In genomic region chr11:2097356-2097997, GRCh38 we compare ENCODE assay signal across 1 cellular context.
TF ChIP-seq lines count a peak whose summit lies in the region.

No MANE protein-coding gene starts in this region.

TF ChIP-seq in HepG2, 621 proteins besides CTCF, POLR2A, EP300 and RAD21 (continued from another document and continues in another):
- TF ChIP-seq HINFP (CRISPR knock-in tag; IDR thresholded peaks at IDR 0.05; ENCODE audit: low read depth), result no peak
- TF ChIP-seq ZNF75D (CRISPR knock-in tag; IDR thresholded peaks at IDR 0.05; ENCODE audit: borderline replicate concordance), result no peak
- TF ChIP-seq ATM (IDR thresholded peaks at IDR 0.05; ENCODE audit: borderline replicate concordance), result no peak
- TF ChIP-seq, protein P1, sequence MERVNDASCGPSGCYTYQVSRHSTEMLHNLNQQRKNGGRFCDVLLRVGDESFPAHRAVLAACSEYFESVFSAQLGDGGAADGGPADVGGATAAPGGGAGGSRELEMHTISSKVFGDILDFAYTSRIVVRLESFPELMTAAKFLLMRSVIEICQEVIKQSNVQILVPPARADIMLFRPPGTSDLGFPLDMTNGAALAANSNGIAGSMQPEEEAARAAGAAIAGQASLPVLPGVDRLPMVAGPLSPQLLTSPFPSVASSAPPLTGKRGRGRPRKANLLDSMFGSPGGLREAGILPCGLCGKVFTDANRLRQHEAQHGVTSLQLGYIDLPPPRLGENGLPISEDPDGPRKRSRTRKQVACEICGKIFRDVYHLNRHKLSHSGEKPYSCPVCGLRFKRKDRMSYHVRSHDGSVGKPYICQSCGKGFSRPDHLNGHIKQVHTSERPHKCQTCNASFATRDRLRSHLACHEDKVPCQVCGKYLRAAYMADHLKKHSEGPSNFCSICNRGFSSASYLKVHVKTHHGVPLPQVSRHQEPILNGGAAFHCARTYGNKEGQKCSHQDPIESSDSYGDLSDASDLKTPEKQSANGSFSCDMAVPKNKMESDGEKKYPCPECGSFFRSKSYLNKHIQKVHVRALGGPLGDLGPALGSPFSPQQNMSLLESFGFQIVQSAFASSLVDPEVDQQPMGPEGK (CRISPR knock-in tag; IDR thresholded peaks at IDR 0.05), result peak; percentile 99
- TF ChIP-seq ZNF3 (CRISPR knock-in tag; IDR thresholded peaks at IDR 0.05), result no peak
- TF ChIP-seq SP1 (IDR thresholded peaks at IDR 0.05), result no peak
- peak; percentile 28; the same call in 1 of the 2 replicates for TF ChIP-seq SP1 (CRISPR knock-in tag; IDR thresholded peaks at IDR 0.05)
- TF ChIP-seq SIX1 (CRISPR knock-in tag; IDR thresholded peaks at IDR 0.05; ENCODE audit: borderline replicate concordance), result no peak
- no peak; the same call in 1 of the 2 replicates for TF ChIP-seq ZNF772 (CRISPR knock-in tag; IDR thresholded peaks at IDR 0.05)
- TF ChIP-seq KMT2A (CRISPR knock-in tag; IDR thresholded peaks at IDR 0.05), result peak; percentile 47; the same call in 1 of the 2 replicates
- peak; percentile 40; the same call in 1 of the 2 replicates for TF ChIP-seq ARNT2 (CRISPR knock-in tag; IDR thresholded peaks at IDR 0.05; ENCODE audit: low read depth)
- 0 out of 2 replicates have a peak, but pooled peaks have one; percentile 57 for TF ChIP-seq RERE (CRISPR knock-in tag; IDR thresholded peaks at IDR 0.05; ENCODE audit: low read depth)
- TF ChIP-seq MEIS2 (CRISPR knock-in tag; IDR thresholded peaks at IDR 0.05), result peak; percentile 40
- TF ChIP-seq ZNF282 (IDR thresholded peaks at IDR 0.05; ENCODE audit: partially characterized antibody), result no peak
- no peak for TF ChIP-seq ZNF720 (CRISPR knock-in tag; IDR thresholded peaks at IDR 0.05)
- no peak for TF ChIP-seq ZBTB1 (CRISPR knock-in tag; IDR thresholded peaks at IDR 0.05; ENCODE audit: borderline replicate concordance)
- TF ChIP-seq GATA4 (IDR thresholded peaks at IDR 0.05; ENCODE audit: borderline replicate concordance, low read depth), result no peak
- no peak for TF ChIP-seq ZNF781 (CRISPR knock-in tag; IDR thresholded peaks at IDR 0.05; ENCODE audit: borderline replicate concordance, not compliant biosample characterization)
- TF ChIP-seq RFXAP (CRISPR knock-in tag; IDR thresholded peaks at IDR 0.05; ENCODE audit: borderline replicate concordance), result no peak
- peak; percentile 70 for TF ChIP-seq GABPB1 (CRISPR knock-in tag; IDR thresholded peaks at IDR 0.05)
- TF ChIP-seq PAX8 (CRISPR knock-in tag; IDR thresholded peaks at IDR 0.05; ENCODE audit: borderline replicate concordance), result no peak
- no peak for TF ChIP-seq MEIS1 (CRISPR knock-in tag; IDR thresholded peaks at IDR 0.05; ENCODE audit: borderline replicate concordance)
- no peak for TF ChIP-seq EED (CRISPR knock-in tag; IDR thresholded peaks at IDR 0.05)
- no peak; the same call in 1 of the 2 replicates for TF ChIP-seq ZNF788 (CRISPR knock-in tag; IDR thresholded peaks at IDR 0.05; ENCODE audit: borderline replicate concordance)
- TF ChIP-seq GZF1 (CRISPR knock-in tag; IDR thresholded peaks at IDR 0.05), result no peak
- TF ChIP-seq ARNT (IDR thresholded peaks at IDR 0.05), result no peak
- no peak for TF ChIP-seq WIZ (CRISPR knock-in tag; IDR thresholded peaks at IDR 0.05)
- TF ChIP-seq SETDB1 (CRISPR knock-in tag; IDR thresholded peaks at IDR 0.05; ENCODE audit: borderline replicate concordance), result no peak
- TF ChIP-seq MTA1 (CRISPR knock-in tag; IDR thresholded peaks at IDR 0.05; ENCODE audit: borderline replicate concordance), result no peak; the same call in 1 of the 2 replicates
- TF ChIP-seq SCMH1 (CRISPR knock-in tag; IDR thresholded peaks at IDR 0.05; ENCODE audit: borderline replicate concordance), result no peak
- TF ChIP-seq RORA (CRISPR knock-in tag; IDR thresholded peaks at IDR 0.05), result no peak
- TF ChIP-seq ZBTB20 (CRISPR knock-in tag; IDR thresholded peaks at IDR 0.05; ENCODE audit: borderline replicate concordance, low read depth), result no peak
- no peak for TF ChIP-seq ZNF850 (CRISPR knock-in tag; conservative IDR thresholded peaks at IDR 0.05)
- no peak for TF ChIP-seq JUNB (CRISPR knock-in tag; IDR thresholded peaks at IDR 0.05; ENCODE audit: borderline replicate concordance)
- no peak for TF ChIP-seq RBAK (CRISPR knock-in tag; IDR thresholded peaks at IDR 0.05)
- no peak for TF ChIP-seq SNAPC2 (CRISPR knock-in tag; IDR thresholded peaks at IDR 0.05)
- TF ChIP-seq ZNF816 (CRISPR knock-in tag; IDR thresholded peaks at IDR 0.05; ENCODE audit: borderline replicate concordance), result no peak
- peak; percentile 61; the same call in 1 of the 2 replicates for TF ChIP-seq MLX (CRISPR knock-in tag; IDR thresholded peaks at IDR 0.05)
- 0 out of 2 replicates have a peak, but pooled peaks have one; percentile 32 for TF ChIP-seq ZFP37 (CRISPR knock-in tag; IDR thresholded peaks at IDR 0.05; ENCODE audit: borderline replicate concordance)
- TF ChIP-seq SKI (IDR thresholded peaks at IDR 0.05; ENCODE audit: partially characterized antibody), result peak; percentile 79
- TF ChIP-seq IRF2 (CRISPR knock-in tag; IDR thresholded peaks at IDR 0.05), result peak; percentile 72
- 0 out of 2 replicates have a peak, but pooled peaks have one; percentile 31 for TF ChIP-seq KDM1A (CRISPR knock-in tag; IDR thresholded peaks at IDR 0.05)
- TF ChIP-seq, protein P2, sequence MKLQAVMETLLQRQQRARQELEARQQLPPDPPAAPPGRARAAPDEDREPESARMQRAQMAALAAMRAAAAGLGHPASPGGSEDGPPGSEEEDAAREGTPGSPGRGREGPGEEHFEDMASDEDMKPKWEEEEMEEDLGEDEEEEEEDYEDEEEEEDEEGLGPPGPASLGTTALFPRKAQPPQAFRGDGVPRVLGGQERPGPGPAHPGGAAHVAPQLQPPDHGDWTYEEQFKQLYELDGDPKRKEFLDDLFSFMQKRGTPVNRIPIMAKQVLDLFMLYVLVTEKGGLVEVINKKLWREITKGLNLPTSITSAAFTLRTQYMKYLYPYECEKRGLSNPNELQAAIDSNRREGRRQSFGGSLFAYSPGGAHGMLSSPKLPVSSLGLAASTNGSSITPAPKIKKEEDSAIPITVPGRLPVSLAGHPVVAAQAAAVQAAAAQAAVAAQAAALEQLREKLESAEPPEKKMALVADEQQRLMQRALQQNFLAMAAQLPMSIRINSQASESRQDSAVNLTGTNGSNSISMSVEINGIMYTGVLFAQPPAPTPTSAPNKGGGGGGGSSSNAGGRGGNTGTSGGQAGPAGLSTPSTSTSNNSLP (IDR thresholded peaks at IDR 0.05; ENCODE audit: low read depth, low read length), result 0 out of 2 replicates have a peak, but pooled peaks have one; percentile 26
- TF ChIP-seq CCDC6 (CRISPR knock-in tag; IDR thresholded peaks at IDR 0.05), result no peak; the same call in 1 of the 2 replicates
- no peak for TF ChIP-seq NFIB (CRISPR knock-in tag; IDR thresholded peaks at IDR 0.05; ENCODE audit: borderline replicate concordance)
- no peak; the same call in 1 of the 2 replicates for TF ChIP-seq ZNF160 (CRISPR knock-in tag; IDR thresholded peaks at IDR 0.05)
- no peak for TF ChIP-seq CREB1 (IDR thresholded peaks at IDR 0.05)
- TF ChIP-seq CREB1 (CRISPR knock-in tag; IDR thresholded peaks at IDR 0.05), result no peak
- no peak for TF ChIP-seq NBN (conservative IDR thresholded peaks at IDR 0.05)
- TF ChIP-seq ZNF549 (CRISPR knock-in tag; IDR thresholded peaks at IDR 0.05), result no peak
- TF ChIP-seq RARG (CRISPR knock-in tag; IDR thresholded peaks at IDR 0.05; ENCODE audit: low read depth), result no peak
- TF ChIP-seq HDAC1 (CRISPR knock-in tag; IDR thresholded peaks at IDR 0.05), result peak; percentile 72
- peak; percentile 55 for TF ChIP-seq TRIM24 (CRISPR knock-in tag; IDR thresholded peaks at IDR 0.05)
- no peak for TF ChIP-seq ZSCAN25 (CRISPR knock-in tag; IDR thresholded peaks at IDR 0.05)
- TF ChIP-seq, protein P3, sequence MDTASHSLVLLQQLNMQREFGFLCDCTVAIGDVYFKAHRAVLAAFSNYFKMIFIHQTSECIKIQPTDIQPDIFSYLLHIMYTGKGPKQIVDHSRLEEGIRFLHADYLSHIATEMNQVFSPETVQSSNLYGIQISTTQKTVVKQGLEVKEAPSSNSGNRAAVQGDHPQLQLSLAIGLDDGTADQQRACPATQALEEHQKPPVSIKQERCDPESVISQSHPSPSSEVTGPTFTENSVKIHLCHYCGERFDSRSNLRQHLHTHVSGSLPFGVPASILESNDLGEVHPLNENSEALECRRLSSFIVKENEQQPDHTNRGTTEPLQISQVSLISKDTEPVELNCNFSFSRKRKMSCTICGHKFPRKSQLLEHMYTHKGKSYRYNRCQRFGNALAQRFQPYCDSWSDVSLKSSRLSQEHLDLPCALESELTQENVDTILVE (CRISPR knock-in tag; IDR thresholded peaks at IDR 0.05), result no peak; the same call in 1 of the 2 replicates
- TF ChIP-seq ZNF512B (CRISPR knock-in tag; IDR thresholded peaks at IDR 0.05; ENCODE audit: borderline replicate concordance), result no peak
- no peak for TF ChIP-seq ZNF333 (CRISPR knock-in tag; IDR thresholded peaks at IDR 0.05; ENCODE audit: borderline replicate concordance)
- no peak for TF ChIP-seq IRF1 (CRISPR knock-in tag; IDR thresholded peaks at IDR 0.05; ENCODE audit: low read depth)
- TF ChIP-seq ZNF232 (CRISPR knock-in tag; IDR thresholded peaks at IDR 0.05; ENCODE audit: borderline replicate concordance), result no peak
- TF ChIP-seq PHF8 (CRISPR knock-in tag; IDR thresholded peaks at IDR 0.05), result peak; percentile 55
